Comparison of ENCODE assay signal across 1 cellular context in genomic region chr10:131937832-131938231, GRCh38.
TF ChIP-seq lines count a peak whose summit lies in the region.

No MANE protein-coding gene starts in this region.

TF ChIP-seq in GM23338, 12 proteins besides CTCF, POLR2A, EP300 and RAD21 (continued from another document):
- no peak for TF ChIP-seq ETS1 (IDR thresholded peaks at IDR 0.05)
- no peak for TF ChIP-seq ZNF114 (CRISPR knock-in tag; IDR thresholded peaks at IDR 0.05)
- no peak for TF ChIP-seq REST (IDR thresholded peaks at IDR 0.05; ENCODE audit: unreplicated experiment)
- TF ChIP-seq ZNF462 (CRISPR knock-in tag; IDR thresholded peaks at IDR 0.05) = no peak
- TF ChIP-seq ZNF331 (CRISPR knock-in tag; IDR thresholded peaks at IDR 0.05; ENCODE audit: low read depth) = no peak
